Comparison of ENCODE assay signal across 10 cellular contexts in genomic region chr4:76194325-76194724, GRCh38. TPM values are rescaled to one million over a fixed set of nuclear protein-coding genes. Genes with fewer than 3 reads are reported as not detected.
DNase-seq lines count a peak whose midpoint lies in the region; ATAC-seq and TF ChIP-seq lines count a peak whose summit lies in the region.
"Had no signal": no experiment of that assay in that cellular context is flagged by ENCODE, and none has a peak within 500 bp of the region (broad histone marks: within the 10 kb centered on the region; RNA-seq: fewer than 3 reads in every experiment).

No MANE protein-coding gene starts in this region.

- ATAC-seq in GM19463 (IDR thresholded peaks at IDR 0.05; ENCODE audit: unreplicated experiment) (no peak), HG02588 (IDR thresholded peaks at IDR 0.05; ENCODE audit: unreplicated experiment) (no peak), HG03135 (IDR thresholded peaks at IDR 0.05; ENCODE audit: unreplicated experiment) (no peak)

- CTCF ChIA-PET in RWPE1 (lab: Yijun Ruan, JAX): interaction anchor here (1.2 kb wide), 1 partner anchor 10 kb away, joined by 3 read pairs; no protein-coding TSS in a partner anchor

- peaks cover 44 to 75% (median 58%) of the 10 kb centered on the region in 11 experiments for H3K36me3 ChIP-seq in BLaER1 treated with 17β-estradiol and CSF1 and Interleukin-3, amounts not matched to agents 10 nM and 100 nM
- peaks cover 3% of the 10 kb centered on the region for H3K36me3 ChIP-seq in fibroblast of lung (ENCODE audit: control insufficient read depth, insufficient read depth, low read length)
- peaks cover 3 to 4% of the 10 kb centered on the region in 2 donors for H3K36me3 ChIP-seq in prostate gland

- H3K79me2 ChIP-seq in fibroblast of lung (ENCODE audit: control insufficient read depth, insufficient read depth, low read length): peaks cover 46% of the 10 kb centered on the region

- H3K4me2 ChIP-seq in BLaER1 treated with 17β-estradiol and CSF1 and Interleukin-3, amounts not matched to agents 10 nM and 100 nM: peak overlapping the region in 6 of 11 experiments; percentile 81 to 99 (median 93); a peak in 12 of 22 replicates
- H3K4me2 ChIP-seq in fibroblast of lung (ENCODE audit: extremely low read depth, insufficient read depth, low read length): peak overlapping the region; percentile 5

- no peak overlapping the region for H2AFZ ChIP-seq in fibroblast of lung (ENCODE audit: low read length)

- TF ChIP-seq CTCF in RWPE1 (conservative IDR thresholded peaks at IDR 0.05; ENCODE audit: low read depth) (no peak), fibroblast of lung (conservative IDR thresholded peaks at IDR 0.05 in 1 of 2, IDR thresholded peaks at IDR 0.05 in 1 of 2; ENCODE audit: low read depth in 1 of 2, low read length in 2 of 2) (no peak), prostate gland (IDR thresholded peaks at IDR 0.05) (no peak)

- peak overlapping the region in 7 of 11 experiments; percentile 71 to 92 (median 89); a peak in 10 of 22 replicates for H3K27ac ChIP-seq in BLaER1 treated with 17β-estradiol and CSF1 and Interleukin-3, amounts not matched to agents 10 nM and 100 nM
- H3K27ac ChIP-seq in RWPE1: peak overlapping the region; percentile 85
- H3K27ac ChIP-seq in fibroblast of lung (ENCODE audit: insufficient read depth, low read length): peak overlapping the region; percentile 76
- peak overlapping the region; percentile 19 to 87 for H3K27ac ChIP-seq in prostate gland

- H4K20me1 ChIP-seq in BLaER1 treated with 17β-estradiol and CSF1 and Interleukin-3, amounts not matched to agents 10 nM and 100 nM: peaks cover 0 to 38% (median 0%) of the 10 kb centered on the region in 11 experiments; a peak in 6 of 22 replicates
- no peaks in the 10 kb centered on the region for H4K20me1 ChIP-seq in fibroblast of lung (ENCODE audit: control insufficient read depth, extremely low read depth, insufficient read depth, low read length)

- POLR2A ChIA-PET in RWPE1 (lab: Yijun Ruan, JAX; ENCODE audit: low non-redundant PET): no interaction called here

- H3K4me3 ChIP-seq in BLaER1 treated with 17β-estradiol and CSF1 and Interleukin-3, amounts not matched to agents 10 nM and 100 nM: peak overlapping the region in 1 of 10 experiments; percentile 19; a peak in 2 of 20 replicates
- H3K4me3 ChIP-seq in fibroblast of lung (replicated peaks in 1 of 4; ENCODE audit: control extremely low read depth in 1 of 4, insufficient read depth in 1 of 4, low read depth in 3 of 4, low read length in 4 of 4) (no peak overlapping the region), prostate gland (no peak overlapping the region)

- H3K9ac ChIP-seq in BLaER1 treated with 17β-estradiol and CSF1 and Interleukin-3, amounts not matched to agents 10 nM and 100 nM: peak overlapping the region in 4 of 11 experiments; percentile 65 to 80 (median 70); a peak in 8 of 22 replicates
- H3K9ac ChIP-seq in fibroblast of lung (ENCODE audit: insufficient read depth, low read length): no peak overlapping the region

- peaks cover 46 to 98% (median 54%) of the 10 kb centered on the region in 10 experiments for H3K4me1 ChIP-seq in BLaER1 treated with 17β-estradiol and CSF1 and Interleukin-3, amounts not matched to agents 10 nM and 100 nM
- H3K4me1 ChIP-seq in fibroblast of lung (ENCODE audit: control insufficient read depth, extremely low read depth, insufficient read depth, low read length): peaks cover 39% of the 10 kb centered on the region
- H3K4me1 ChIP-seq in prostate gland (replicated peaks): peaks cover 35% of the 10 kb centered on the region

- WGBS in prostate gland: 32% methylated on average over 2 of the region's 2 CpGs

- peak; percentile 92 for DNase-seq in RWPE1 (ENCODE audit: low spot score)
- DNase-seq in fibroblast of lung (ENCODE audit: low read depth in 2 of 2): peak; percentile 91 to 98
- DNase-seq in prostate gland (ENCODE audit: low spot score): no peak
- no peak for DNase-seq in NCI-H128 (lab: John Stamatoyannopoulos, UW; ENCODE audit: unreplicated experiment)
- DNase-seq: NCI-H1694; stimulated activated CD4-positive, alpha-beta T cell treated with anti-CD3 and anti-CD28 coated beads, Interleukin-12 subunit alpha, Interleukin-12 subunit beta, amount 100 ng/mL, for 4 hours had no signal

- H3K27me3 ChIP-seq in BLaER1 treated with 17β-estradiol and CSF1 and Interleukin-3, amounts not matched to agents 10 nM and 100 nM: no peaks in the 10 kb centered on the region
- H3K27me3 ChIP-seq in fibroblast of lung (ENCODE audit: control insufficient read depth, insufficient read depth, low read length) (no peaks in the 10 kb centered on the region), prostate gland (replicated peaks; ENCODE audit: insufficient read depth) (no peaks in the 10 kb centered on the region)

- no peak for TF ChIP-seq POLR2A in prostate gland (IDR thresholded peaks at IDR 0.05)

- intact Hi-C loops in prostate gland (cut with DNase I): no loop called here

- H3K9me3 ChIP-seq in BLaER1 treated with 17β-estradiol and CSF1 and Interleukin-3, amounts not matched to agents 10 nM and 100 nM (replicated peaks in 1 of 11): peaks cover 0 to 26% (median 20%) of the 10 kb centered on the region in 11 experiments; a peak in 18 of 22 replicates
- no peaks in the 10 kb centered on the region for H3K9me3 ChIP-seq in fibroblast of lung (ENCODE audit: control insufficient read depth, insufficient read depth, low read depth, low read length)
- H3K9me3 ChIP-seq in prostate gland: no peaks in the 10 kb centered on the region

RNA-seq across cellular contexts. Expression of gene SCARB2, which starts 19.3 kb away (rescaled TPM):
- total RNA-seq in fibroblast of lung (266 and 365 TPM in 2 replicates), prostate gland (100 to 1,000 TPM; 169 to 392 TPM)
- 149 and 195 TPM in 2 replicates for polyA plus RNA-seq in fibroblast of lung
- polyA plus RNA-seq in fibroblast of lung (2012): 134 and 143 TPM in 2 replicates
- polyA minus RNA-seq in fibroblast of lung (ENCODE audit: low replicate concordance): 71.7 and 73.2 TPM in 2 replicates

RNA-seq across cellular contexts. Expression of gene NUP54, which starts 46.1 kb away (rescaled TPM):
- total RNA-seq in fibroblast of lung (55.5 and 70.6 TPM in 2 replicates), prostate gland (10 to 100 TPM; 31.7 to 43.5 TPM)
- 48.3 and 49.3 TPM in 2 replicates for polyA plus RNA-seq in fibroblast of lung
- polyA plus RNA-seq in fibroblast of lung (2012): 24.7 and 25.3 TPM in 2 replicates
- 1.1 and 9.5 TPM in 2 replicates for polyA minus RNA-seq in fibroblast of lung (ENCODE audit: low replicate concordance)

RNA-seq across cellular contexts. Expression of gene FAM47E, which starts 57.2 kb away (rescaled TPM):
- total RNA-seq in fibroblast of lung: 0.99 and 1.0 TPM in 2 replicates
- 0.03 and 0.12 TPM in 2 replicates for polyA plus RNA-seq in fibroblast of lung
- not detected in 2 replicates for polyA plus RNA-seq in fibroblast of lung (2012)
- not detected in 2 replicates for polyA minus RNA-seq in fibroblast of lung (ENCODE audit: low replicate concordance)
- 10 to 100 TPM; 12.3 to 15.1 TPM for total RNA-seq in prostate gland

Comparison
In these comparisons a context has a peak if more than half of its experiments do, and no peak if none do; other contexts are left out.
1. DNase-seq: peak in RWPE1 (single experiment) and fibroblast of lung (2 of 2); none in prostate gland (single experiment) and NCI-H128 (single experiment).
2. Peak in every context shown above with its lines, with median percentiles within 50 percentile points of each other: H3K27ac ChIP-seq.